In genomic region chr17:8110907-8111306, GRCh38 we compare ENCODE assay signal across 15 cellular contexts. TPM values are rescaled to one million over a fixed set of nuclear protein-coding genes. Genes with fewer than 3 reads are reported as not detected.
A peak's percentile ranks its signal among the peaks of the same experiment; 100 is the strongest.
DNase-seq lines count a peak whose midpoint lies in the region; ATAC-seq and TF ChIP-seq lines count a peak whose summit lies in the region.
"Had no signal": no experiment of that assay in that cellular context is flagged by ENCODE, and none has a peak within 500 bp of the region (broad histone marks: within the 10 kb centered on the region; RNA-seq: fewer than 3 reads in every experiment).

No MANE protein-coding gene starts in this region.

- peaks cover 10% of the 10 kb centered on the region for H3K4me1 ChIP-seq in CD4-positive, CD25-positive, alpha-beta regulatory T cell (ENCODE audit: control insufficient read depth, insufficient read depth, low read length, poor library complexity, severe bottlenecking)
- H3K4me1 ChIP-seq in CD8-positive, alpha-beta memory T cell (ENCODE audit: insufficient read depth, low read length) = no peaks in the 10 kb centered on the region
- H3K4me1 ChIP-seq in effector memory CD4-positive, alpha-beta T cell (ENCODE audit: control insufficient read depth, insufficient read depth, low read length, poor library complexity, severe bottlenecking) = peaks cover 5% of the 10 kb centered on the region
- H3K4me1 ChIP-seq in suprapubic skin = peaks cover 17% of the 10 kb centered on the region
- H3K4me1 ChIP-seq: SJCRH30 had no signal

- no peak overlapping the region for H3K4me3 ChIP-seq in CD4-positive, CD25-positive, alpha-beta regulatory T cell (ENCODE audit: low read depth, low read length)
- no peak overlapping the region for H3K4me3 ChIP-seq in CD8-positive, alpha-beta memory T cell (ENCODE audit: low read length)
- H3K4me3 ChIP-seq in effector memory CD4-positive, alpha-beta T cell (ENCODE audit: insufficient read depth, low read depth, low read length, poor library complexity, severe bottlenecking) = no peak overlapping the region
- no peak overlapping the region for H3K4me3 ChIP-seq in suprapubic skin
- H3K4me3 ChIP-seq: SJCRH30 had no signal

- POLR2A ChIA-PET in CD8-positive, alpha-beta memory T cell (lab: Charles Lee) = interaction anchor here (1.1 to 2.0 kb wide), 3 partner anchors 8 to 51 kb away, joined by 3 to 8 read pairs (median 6); no protein-coding TSS in a partner anchor
- POLR2A ChIA-PET in naive thymus-derived CD8-positive, alpha-beta T cell (lab: Charles Lee) = interaction anchor here (0.6 to 3.7 kb wide), 8 partner anchors 8 to 111 kb away, joined by 3 to 32 read pairs (median 4); partner anchors contain the start of genes ALOXE3 and HES7

- CTCF ChIA-PET in CD8-positive, alpha-beta memory T cell (lab: Charles Lee) = interaction anchor here (1.0 to 7.1 kb wide), 23 partner anchors 8 to 190 kb away, joined by 3 to 97 read pairs (median 7); partner anchors contain the start of genes ALOX12B, ALOXE3, HES7 and SLC25A35

- H3K27me3 Mint-ChIP-seq in CD4-positive, CD25-positive, alpha-beta regulatory T cell = peaks cover 53% of the 10 kb centered on the region
- H3K27me3 Mint-ChIP-seq in CD8-positive, alpha-beta memory T cell = peaks cover 31 to 44% of the 10 kb centered on the region in 2 donors
- peaks cover 23% of the 10 kb centered on the region for H3K27me3 Mint-ChIP-seq in activated T-helper 17 cell treated with anti-CD3 and anti-CD28 coated beads, Interleukin-2, amount 50 U/mL, for 72 hours
- peaks cover 13 to 36% (median 27%) of the 10 kb centered on the region in 5 donors for H3K27me3 Mint-ChIP-seq in naive thymus-derived CD8-positive, alpha-beta T cell
- H3K27me3 Mint-ChIP-seq in effector memory CD8-positive, alpha-beta T cell = peaks cover 54 to 65% of the 10 kb centered on the region in 2 donors

- no peak for DNase-seq in CD4-positive, CD25-positive, alpha-beta regulatory T cell
- no peak for DNase-seq in CD8-positive, alpha-beta memory T cell
- DNase-seq in naive thymus-derived CD8-positive, alpha-beta T cell = peak in 1 of 10 donors; percentile 42
- DNase-seq in effector memory CD4-positive, alpha-beta T cell = no peak
- DNase-seq in suprapubic skin (ENCODE audit: low spot score in 2 of 2) = no peak
- no peak for DNase-seq in NCI-H2171 treated with DMSO at 0.1 percent for 48 hours (lab: John Stamatoyannopoulos, UW)
- DNase-seq in effector memory CD8-positive, alpha-beta T cell = no peak
- DNase-seq: DMS 273 treated with DMSO at 0.1 percent for 48 hours, MV-4-11, NCI-H2029 treated with DMSO at 0.1 percent for 48 hours, SJCRH30 had no signal

- H3K4me3 Mint-ChIP-seq in CD4-positive, CD25-positive, alpha-beta regulatory T cell = peak overlapping the region in 3 of 4 donors; percentile 18 to 75 (median 39)
- peak overlapping the region in 5 of 7 donors; percentile 23 to 74 (median 49) for H3K4me3 Mint-ChIP-seq in CD8-positive, alpha-beta memory T cell
- H3K4me3 Mint-ChIP-seq in activated T-helper 17 cell treated with anti-CD3 and anti-CD28 coated beads, Interleukin-2, amount 50 U/mL, for 72 hours = peak overlapping the region; percentile 35
- H3K4me3 Mint-ChIP-seq in naive thymus-derived CD8-positive, alpha-beta T cell = peak overlapping the region in 9 of 10 donors; percentile 15 to 65 (median 51)
- no peak overlapping the region for H3K4me3 Mint-ChIP-seq in effector memory CD8-positive, alpha-beta T cell

- peaks cover 0 to 6% (median 3%) of the 10 kb centered on the region in 4 donors for H3K4me1 Mint-ChIP-seq in CD4-positive, CD25-positive, alpha-beta regulatory T cell
- peaks cover 0 to 5% (median 2%) of the 10 kb centered on the region in 3 donors for H3K4me1 Mint-ChIP-seq in CD8-positive, alpha-beta memory T cell
- peaks cover 3% of the 10 kb centered on the region for H3K4me1 Mint-ChIP-seq in activated T-helper 17 cell treated with anti-CD3 and anti-CD28 coated beads, Interleukin-2, amount 50 U/mL, for 72 hours
- H3K4me1 Mint-ChIP-seq in naive thymus-derived CD8-positive, alpha-beta T cell = peaks cover 0 to 8% (median 6%) of the 10 kb centered on the region in 4 donors
- H3K4me1 Mint-ChIP-seq in effector memory CD8-positive, alpha-beta T cell (ENCODE audit: low read depth in 2 of 2) = peaks cover 0 to 4% of the 10 kb centered on the region in 2 donors

- peaks cover 0 to 3% (median 0%) of the 10 kb centered on the region in 7 donors for H3K9me3 Mint-ChIP-seq in CD4-positive, CD25-positive, alpha-beta regulatory T cell
- no peaks in the 10 kb centered on the region for H3K9me3 Mint-ChIP-seq in CD8-positive, alpha-beta memory T cell
- no peaks in the 10 kb centered on the region for H3K9me3 Mint-ChIP-seq in activated T-helper 17 cell treated with anti-CD3 and anti-CD28 coated beads, Interleukin-2, amount 50 U/mL, for 72 hours
- no peaks in the 10 kb centered on the region for H3K9me3 Mint-ChIP-seq in naive thymus-derived CD8-positive, alpha-beta T cell
- H3K9me3 Mint-ChIP-seq in effector memory CD8-positive, alpha-beta T cell = no peaks in the 10 kb centered on the region
- H3K9me3 Mint-ChIP-seq: IgD-negative memory B cell had no signal

- TF ChIP-seq CTCF in suprapubic skin (IDR thresholded peaks at IDR 0.05) = no peak

- peaks cover 4% of the 10 kb centered on the region for H3K36me3 Mint-ChIP-seq in CD4-positive, CD25-positive, alpha-beta regulatory T cell
- H3K36me3 Mint-ChIP-seq in CD8-positive, alpha-beta memory T cell = peaks cover 0 to 1% (median 0%) of the 10 kb centered on the region in 3 donors
- no peaks in the 10 kb centered on the region for H3K36me3 Mint-ChIP-seq in activated T-helper 17 cell treated with anti-CD3 and anti-CD28 coated beads, Interleukin-2, amount 50 U/mL, for 72 hours (ENCODE audit: low read depth)
- no peaks in the 10 kb centered on the region for H3K36me3 Mint-ChIP-seq in naive thymus-derived CD8-positive, alpha-beta T cell
- no peaks in the 10 kb centered on the region for H3K36me3 Mint-ChIP-seq in effector memory CD8-positive, alpha-beta T cell (ENCODE audit: insufficient read depth)

- 95% methylated on average over 6 of the region's 6 CpGs for WGBS in suprapubic skin

- ATAC-seq in CD4-positive, CD25-positive, alpha-beta regulatory T cell (ENCODE audit: low read depth in 2 of 2) = no peak
- no peak for ATAC-seq in activated T-helper 17 cell treated with anti-CD3 and anti-CD28 coated beads, Interleukin-2, amount 50 U/mL, for 72 hours (replicated peaks)
- ATAC-seq in naive thymus-derived CD8-positive, alpha-beta T cell = no peak
- ATAC-seq in effector memory CD8-positive, alpha-beta T cell (replicated peaks) = no peak

- H3K36me3 ChIP-seq in CD4-positive, CD25-positive, alpha-beta regulatory T cell (ENCODE audit: control insufficient read depth, insufficient read depth, low read length) = no peaks in the 10 kb centered on the region
- no peaks in the 10 kb centered on the region for H3K36me3 ChIP-seq in CD8-positive, alpha-beta memory T cell (ENCODE audit: insufficient read depth, low read length)
- H3K36me3 ChIP-seq in effector memory CD4-positive, alpha-beta T cell (ENCODE audit: control insufficient read depth, insufficient read depth, low read length) = no peaks in the 10 kb centered on the region
- no peaks in the 10 kb centered on the region for H3K36me3 ChIP-seq in suprapubic skin
- H3K36me3 ChIP-seq: SJCRH30 had no signal

- TF ChIP-seq EP300 in suprapubic skin (IDR thresholded peaks at IDR 0.05) = no peak

- peak overlapping the region in 1 of 3 donors; percentile 69 for H3K27ac Mint-ChIP-seq in CD4-positive, CD25-positive, alpha-beta regulatory T cell
- H3K27ac Mint-ChIP-seq in CD8-positive, alpha-beta memory T cell = no peak overlapping the region
- H3K27ac Mint-ChIP-seq in activated T-helper 17 cell treated with anti-CD3 and anti-CD28 coated beads, Interleukin-2, amount 50 U/mL, for 72 hours = peak overlapping the region; percentile 33
- H3K27ac Mint-ChIP-seq in naive thymus-derived CD8-positive, alpha-beta T cell = peak overlapping the region in 3 of 10 donors; percentile 25 to 52 (median 48)
- H3K27ac Mint-ChIP-seq in effector memory CD8-positive, alpha-beta T cell = no peak overlapping the region

- no peaks in the 10 kb centered on the region for H3K9me3 ChIP-seq in CD4-positive, CD25-positive, alpha-beta regulatory T cell (ENCODE audit: control insufficient read depth in 2 of 2, low read length in 2 of 2)
- H3K9me3 ChIP-seq in CD8-positive, alpha-beta memory T cell (ENCODE audit: low read length) = no peaks in the 10 kb centered on the region
- no peaks in the 10 kb centered on the region for H3K9me3 ChIP-seq in effector memory CD4-positive, alpha-beta T cell (ENCODE audit: control insufficient read depth, low read length)
- H3K9me3 ChIP-seq in suprapubic skin = no peaks in the 10 kb centered on the region
- H3K9me3 ChIP-seq: SJCRH30 had no signal

- TF ChIP-seq POLR2A in suprapubic skin (IDR thresholded peaks at IDR 0.05) = no peak

- no peak overlapping the region for H3K27ac ChIP-seq in CD4-positive, CD25-positive, alpha-beta regulatory T cell (ENCODE audit: insufficient read depth, low read length, poor library complexity, severe bottlenecking)
- H3K27ac ChIP-seq in CD8-positive, alpha-beta memory T cell (ENCODE audit: low read depth, low read length) = no peak overlapping the region
- H3K27ac ChIP-seq in effector memory CD4-positive, alpha-beta T cell (ENCODE audit: insufficient read depth, low read length, poor library complexity, severe bottlenecking) = no peak overlapping the region
- H3K27ac ChIP-seq in suprapubic skin = no peak overlapping the region
- H3K27ac ChIP-seq: RWPE1, SJCRH30 had no signal

- H3K27me3 ChIP-seq in CD4-positive, CD25-positive, alpha-beta regulatory T cell (ENCODE audit: control insufficient read depth, insufficient read depth, low read length) = peaks cover 15% of the 10 kb centered on the region
- peaks cover 32% of the 10 kb centered on the region for H3K27me3 ChIP-seq in CD8-positive, alpha-beta memory T cell (ENCODE audit: insufficient read depth, low read length, poor library complexity, severe bottlenecking)
- peaks cover 10% of the 10 kb centered on the region for H3K27me3 ChIP-seq in effector memory CD4-positive, alpha-beta T cell (replicated peaks; ENCODE audit: control insufficient read depth, insufficient read depth, low read length, poor library complexity, severe bottlenecking)
- H3K27me3 ChIP-seq in suprapubic skin = peaks cover 58% of the 10 kb centered on the region
- H3K27me3 ChIP-seq: SJCRH30 had no signal

RNA-seq across cellular contexts. Expression of gene ALOXE3, which starts 7.4 kb away (rescaled TPM):
- total RNA-seq in CD4-positive, CD25-positive, alpha-beta regulatory T cell = 0.15 TPM
- under 1 TPM in 3 of 4 donors, not detected in 1; 0.18 to 0.51 (median 0.42) TPM for polyA plus RNA-seq in CD4-positive, CD25-positive, alpha-beta regulatory T cell
- not detected for total RNA-seq in CD8-positive, alpha-beta memory T cell
- not detected for polyA plus RNA-seq in CD8-positive, alpha-beta memory T cell
- total RNA-seq in activated T-helper 17 cell treated with anti-CD3 and anti-CD28 coated beads, Interleukin-2, amount 50 U/mL, for 72 hours = 1 to 10 TPM in 1 of 2 donors, under 1 TPM in 1; 0.13 to 1.3 TPM
- total RNA-seq in naive thymus-derived CD8-positive, alpha-beta T cell = under 1 TPM; 0.18 to 0.52 TPM
- under 1 TPM in 1 of 3 donors, not detected in 2; 0.13 TPM for polyA plus RNA-seq in naive thymus-derived CD8-positive, alpha-beta T cell
- 10 to 100 TPM; 44.5 to 95.3 (median 69.9) TPM for total RNA-seq in suprapubic skin
- total RNA-seq: HT-29, SJCRH30 had no signal
- polyA plus RNA-seq: IgD-negative memory B cell had no signal

RNA-seq across cellular contexts. Expression of gene HES7, which starts 13.0 kb away (rescaled TPM):
- total RNA-seq in CD4-positive, CD25-positive, alpha-beta regulatory T cell = not detected
- not detected for polyA plus RNA-seq in CD4-positive, CD25-positive, alpha-beta regulatory T cell
- total RNA-seq in CD8-positive, alpha-beta memory T cell = 1 to 10 TPM; 1.6 to 1.8 TPM
- not detected for polyA plus RNA-seq in CD8-positive, alpha-beta memory T cell
- total RNA-seq in activated T-helper 17 cell treated with anti-CD3 and anti-CD28 coated beads, Interleukin-2, amount 50 U/mL, for 72 hours = 10 to 100 TPM in 1 of 2 donors, 1 to 10 TPM in 1; 2.9 to 10.0 TPM
- under 1 TPM in 1 of 2 experiments, not detected in 1; 0.30 TPM for total RNA-seq in naive thymus-derived CD8-positive, alpha-beta T cell
- polyA plus RNA-seq in naive thymus-derived CD8-positive, alpha-beta T cell = not detected
- not detected for total RNA-seq in suprapubic skin
- polyA plus RNA-seq: IgD-negative memory B cell had no signal

RNA-seq across cellular contexts. Expression of gene ALOX12B, which starts 23.4 kb away (rescaled TPM):
- total RNA-seq in CD4-positive, CD25-positive, alpha-beta regulatory T cell = not detected
- polyA plus RNA-seq in CD4-positive, CD25-positive, alpha-beta regulatory T cell = under 1 TPM in 3 of 4 donors, not detected in 1; 0.53 to 0.68 (median 0.67) TPM
- 1 to 10 TPM; 1.3 to 1.9 TPM for total RNA-seq in CD8-positive, alpha-beta memory T cell
- polyA plus RNA-seq in CD8-positive, alpha-beta memory T cell = not detected
- 1 to 10 TPM; 1.1 to 6.2 TPM for total RNA-seq in activated T-helper 17 cell treated with anti-CD3 and anti-CD28 coated beads, Interleukin-2, amount 50 U/mL, for 72 hours
- 1 to 10 TPM in 1 of 2 experiments, under 1 TPM in 1; 0.80 to 1.5 TPM for total RNA-seq in naive thymus-derived CD8-positive, alpha-beta T cell
- 1 to 10 TPM in 2 of 3 donors, under 1 TPM in 1; 0.82 to 2.3 (median 1.7) TPM for polyA plus RNA-seq in naive thymus-derived CD8-positive, alpha-beta T cell
- total RNA-seq in suprapubic skin = 100 to 1,000 TPM in 3 of 4 donors, 10 to 100 TPM in 1; 91.4 to 150 (median 119) TPM
- total RNA-seq: HT-29, SJCRH30 had no signal

RNA-seq across cellular contexts. Expression of gene PER1, which starts 41.3 kb away (rescaled TPM):
- 1,740 TPM for total RNA-seq in CD4-positive, CD25-positive, alpha-beta regulatory T cell
- polyA plus RNA-seq in CD4-positive, CD25-positive, alpha-beta regulatory T cell = 1 to 10 TPM; 4.8 to 7.7 (median 6.2) TPM
- total RNA-seq in CD8-positive, alpha-beta memory T cell = 10 to 100 TPM; 26.5 to 35.8 TPM
- polyA plus RNA-seq in CD8-positive, alpha-beta memory T cell = 12.1 TPM
- 100 to 1,000 TPM in 1 of 2 donors, 10 to 100 TPM in 1; 52.0 to 269 TPM for total RNA-seq in activated T-helper 17 cell treated with anti-CD3 and anti-CD28 coated beads, Interleukin-2, amount 50 U/mL, for 72 hours
- total RNA-seq in naive thymus-derived CD8-positive, alpha-beta T cell = 100 to 1,000 TPM; 148 to 153 TPM
- 10 to 100 TPM in 2 of 3 donors, 1 to 10 TPM in 1; 6.1 to 11.4 (median 10.7) TPM for polyA plus RNA-seq in naive thymus-derived CD8-positive, alpha-beta T cell
- 100 to 1,000 TPM; 272 to 655 (median 330) TPM for total RNA-seq in suprapubic skin

RNA-seq across cellular contexts. Expression of gene VAMP2, which starts 51.8 kb away (rescaled TPM):
- 205 TPM for total RNA-seq in CD4-positive, CD25-positive, alpha-beta regulatory T cell
- 10 to 100 TPM; 42.7 to 60.4 (median 59.3) TPM for polyA plus RNA-seq in CD4-positive, CD25-positive, alpha-beta regulatory T cell
- 10 to 100 TPM; 38.3 to 41.0 TPM for total RNA-seq in CD8-positive, alpha-beta memory T cell
- polyA plus RNA-seq in CD8-positive, alpha-beta memory T cell = 98.3 TPM
- total RNA-seq in activated T-helper 17 cell treated with anti-CD3 and anti-CD28 coated beads, Interleukin-2, amount 50 U/mL, for 72 hours = 10 to 100 TPM; 41.7 to 66.2 TPM
- total RNA-seq in naive thymus-derived CD8-positive, alpha-beta T cell = 100 to 1,000 TPM; 219 to 238 TPM
- 10 to 100 TPM; 50.4 to 84.2 (median 64.4) TPM for polyA plus RNA-seq in naive thymus-derived CD8-positive, alpha-beta T cell
- total RNA-seq in suprapubic skin = 10 to 100 TPM; 41.2 to 64.3 (median 52.8) TPM

Comparison
In these comparisons a context has a peak if more than half of its experiments do, and no peak if none do; other contexts are left out.
1. H3K4me3 Mint-ChIP-seq: peak in CD4-positive, CD25-positive, alpha-beta regulatory T cell (3 of 4), CD8-positive, alpha-beta memory T cell (5 of 7), activated T-helper 17 cell treated with anti-CD3 and anti-CD28 coated beads, Interleukin-2, amount 50 U/mL, for 72 hours (single experiment) and naive thymus-derived CD8-positive, alpha-beta T cell (9 of 10); none in effector memory CD8-positive, alpha-beta T cell (0 of 2).
2. RNA of gene ALOXE3, which starts 7.4 kb away (total RNA-seq): 44.5 to 95.3 TPM in suprapubic skin; 0.13 to 1.3 TPM in activated T-helper 17 cell treated with anti-CD3 and anti-CD28 coated beads, Interleukin-2, amount 50 U/mL, for 72 hours, 0.18 to 0.52 TPM in naive thymus-derived CD8-positive, alpha-beta T cell, 0.15 TPM in CD4-positive, CD25-positive, alpha-beta regulatory T cell (single experiment) and not detected in CD8-positive, alpha-beta memory T cell; every median in the first group is over 10 times any median in the second.
3. RNA of gene ALOX12B, which starts 23.4 kb away (total RNA-seq): 91.4 to 150 TPM in suprapubic skin; 1.1 to 6.2 TPM in activated T-helper 17 cell treated with anti-CD3 and anti-CD28 coated beads, Interleukin-2, amount 50 U/mL, for 72 hours, 1.3 to 1.9 TPM in CD8-positive, alpha-beta memory T cell, 0.80 to 1.5 TPM in naive thymus-derived CD8-positive, alpha-beta T cell and not detected in CD4-positive, CD25-positive, alpha-beta regulatory T cell (single experiment); every median in the first group is over 10 times any median in the second.